In genomic region chr10:58796242-58796641, GRCh38 we compare ENCODE assay signal across 21 cellular contexts.
A peak's percentile ranks its signal among the peaks of the same experiment; 100 is the strongest.
DNase-seq lines count a peak whose midpoint lies in the region; ATAC-seq and TF ChIP-seq lines count a peak whose summit lies in the region.
"Had no signal": no experiment of that assay in that cellular context is flagged by ENCODE, and none has a peak within 500 bp of the region (broad histone marks: within the 10 kb centered on the region; RNA-seq: fewer than 3 reads in every experiment).

No MANE protein-coding gene starts in this region.

- no peak overlapping the region for H3K4me2 ChIP-seq in SK-N-SH
- H3K4me2 ChIP-seq: A549, smooth muscle cell had no signal

- TF ChIP-seq RAD21 in SK-N-SH (IDR thresholded peaks at IDR 0.05; ENCODE audit: low read length) = no peak

- no peaks in the 10 kb centered on the region for H3K27me3 ChIP-seq in SK-N-SH (ENCODE audit: insufficient read depth)
- H3K27me3 ChIP-seq in upper lobe of right lung = no peaks in the 10 kb centered on the region
- H3K27me3 ChIP-seq: pancreas, tibial nerve had no signal

- CTCF ChIA-PET in SK-N-SH (lab: Yijun Ruan, JAX) = interaction anchor here (0.7 to 2.5 kb wide), 5 partner anchors 11 to 469 kb away, joined by 3 to 8 read pairs (median 4); no protein-coding TSS in a partner anchor

- no peaks in the 10 kb centered on the region for H3F3A ChIP-seq in SK-N-SH (replicated peaks; ENCODE audit: insufficient read depth)

- H3K4me1 ChIP-seq in SK-N-SH (ENCODE audit: control insufficient read depth in 1 of 2, insufficient read depth in 2 of 2, low read depth in 1 of 2, low read length in 1 of 2) (peaks cover 0 to 11% of the 10 kb centered on the region in 2 experiments; a peak in 3 of 4 replicates), mesodermal cell (ENCODE audit: control insufficient read depth, insufficient read depth, low read length, poor library complexity, severe bottlenecking) (peaks cover 9% of the 10 kb centered on the region), upper lobe of right lung (no peaks in the 10 kb centered on the region)
- H3K4me1 ChIP-seq: pancreas, tibial nerve had no signal

- WGBS in SK-N-SH (ENCODE audit: low lambda C conversion rate) = 82% methylated on average over 7 of the region's 7 CpGs
- 45 to 87% methylated on average over 2 to 4 of the region's 7 CpGs for WGBS in mesodermal cell (ENCODE audit: insufficient coverage in 2 of 2), 2 experiments

- H3K79me2 ChIP-seq in SK-N-SH (ENCODE audit: insufficient read depth) = no peaks in the 10 kb centered on the region

- H3K4me3 ChIP-seq in SK-N-SH (ENCODE audit: low read depth in 2 of 2, low read length in 1 of 2) = no peak overlapping the region
- no peak overlapping the region for H3K4me3 ChIP-seq in mesodermal cell (ENCODE audit: extremely low read depth, insufficient read depth, low read length, poor library complexity, severe bottlenecking)
- no peak overlapping the region for H3K4me3 ChIP-seq in upper lobe of right lung
- H3K4me3 ChIP-seq: A549, mucosa of descending colon, pancreas, smooth muscle cell, tibial nerve had no signal

- H3K9me3 ChIP-seq in SK-N-SH (no peaks in the 10 kb centered on the region), mesodermal cell (ENCODE audit: control insufficient read depth, low read length) (no peaks in the 10 kb centered on the region), upper lobe of right lung (no peaks in the 10 kb centered on the region)
- H3K9me3 ChIP-seq: A549, mucosa of descending colon, pancreas, tibial nerve had no signal

- H3K27ac ChIP-seq in SK-N-SH (ENCODE audit: low read depth in 2 of 2, low read length in 1 of 2) = peak overlapping the region in 1 of 2 experiments; percentile 47; a peak in 2 of 4 replicates
- peak overlapping the region; percentile 20 for H3K27ac ChIP-seq in cingulate gyrus (ENCODE audit: low read depth, low read length)
- H3K27ac ChIP-seq in mesodermal cell (ENCODE audit: low read depth, low read length, severe bottlenecking) = peak overlapping the region; percentile 12
- no peak overlapping the region for H3K27ac ChIP-seq in upper lobe of right lung
- H3K27ac ChIP-seq: A549, pancreas, tibial nerve had no signal

- ATAC-seq in SK-N-SH treated with all-trans-retinoic acid at 6 μM for 48 hours (no peak), upper lobe of right lung (no peak), GM21529 (IDR thresholded peaks at IDR 0.05; ENCODE audit: unreplicated experiment) (no peak)
- ATAC-seq: A549, mucosa of descending colon, pancreas had no signal

- POLR2A ChIA-PET in SK-N-SH (lab: Yijun Ruan, JAX) = interaction anchor here (0.7 kb wide), 1 partner anchor 20 kb away, joined by 3 read pairs; no protein-coding TSS in a partner anchor

- H2AFZ ChIP-seq in SK-N-SH (ENCODE audit: low read depth) = no peak overlapping the region

- H4K20me1 ChIP-seq in SK-N-SH (ENCODE audit: insufficient read depth) = no peaks in the 10 kb centered on the region

- DNase-seq in SK-N-SH (peak; percentile 66), upper lobe of right lung (no peak), NCI-H187 treated with DMSO at 0.1 percent for 48 hours (lab: John Stamatoyannopoulos, UW) (no peak)
- DNase-seq in stimulated activated CD4-positive, alpha-beta T cell treated with anti-CD3 and anti-CD28 coated beads, Interleukin-4, amount 100 ng/mL, for 4 hours = no peak
- DNase-seq: activated CD8-positive, alpha-beta memory T cell treated with anti-CD3 and anti-CD28 coated beads for 24 hours; CD4-positive, alpha-beta T cell; DMS79 treated with DMSO at 0.1 percent for 48 hours; KG1; kidney; mucosa of descending colon; NCI-H1048; NCI-H2171 treated with DMSO at 0.1 percent for 48 hours; pancreas; T-helper 1 cell had no signal

- TF ChIP-seq CTCF in SK-N-SH (IDR thresholded peaks at IDR 0.05) (no peak), upper lobe of right lung (IDR thresholded peaks at IDR 0.05) (no peak)

- intact Hi-C loops in upper lobe of right lung (cut with DNase I) = no loop called here

- H3K36me3 ChIP-seq in SK-N-SH (replicated peaks in 1 of 2; ENCODE audit: control insufficient read depth in 1 of 2, insufficient read depth in 2 of 2, low read length in 1 of 2) = peaks cover 10 to 22% of the 10 kb centered on the region in 2 experiments
- H3K36me3 ChIP-seq in mesodermal cell (ENCODE audit: control insufficient read depth, insufficient read depth, low read length) = no peaks in the 10 kb centered on the region
- no peaks in the 10 kb centered on the region for H3K36me3 ChIP-seq in upper lobe of right lung
- H3K36me3 ChIP-seq: tibial nerve had no signal

- no peaks in the 10 kb centered on the region for H3K9me2 ChIP-seq in SK-N-SH

- no peak overlapping the region for H3K9ac ChIP-seq in SK-N-SH

- TF ChIP-seq EP300 in SK-N-SH (IDR thresholded peaks at IDR 0.05; ENCODE audit: borderline replicate concordance in 1 of 2, low read depth in 1 of 2, low read length in 1 of 2) = no peak

TF ChIP-seq in SK-N-SH, 30 proteins besides CTCF, POLR2A, EP300 and RAD21:
- TF ChIP-seq POLR2AphosphoS5 (IDR thresholded peaks at IDR 0.05; ENCODE audit: low read depth, low read length) (no peak), JUND (IDR thresholded peaks at IDR 0.05) (no peak), RFX5 (IDR thresholded peaks at IDR 0.05; ENCODE audit: low read length) (no peak), TAF1 (IDR thresholded peaks at IDR 0.05; ENCODE audit: borderline replicate concordance, low read depth, low read length) (no peak), YY1 (IDR thresholded peaks at IDR 0.05; ENCODE audit: low read depth) (no peak), REST (IDR thresholded peaks at IDR 0.05; ENCODE audit: low read depth, low read length) (no peak), ELF1 (IDR thresholded peaks at IDR 0.05) (no peak)

TF ChIP-seq in SK-N-SH treated with all-trans-retinoic acid at 6 μM for 48 hours, 23 proteins besides CTCF, POLR2A, EP300 and RAD21:
- TF ChIP-seq ZC3H10 (CRISPR knock-in tag; IDR thresholded peaks at IDR 0.05) (no peak), TCF4 (CRISPR knock-in tag; IDR thresholded peaks at IDR 0.05; ENCODE audit: borderline replicate concordance) (no peak), ZNF8 (CRISPR knock-in tag; IDR thresholded peaks at IDR 0.05) (no peak), OSR1 (CRISPR knock-in tag; IDR thresholded peaks at IDR 0.05) (no peak), RARB (CRISPR knock-in tag; IDR thresholded peaks at IDR 0.05) (no peak), SNAI2 (CRISPR knock-in tag; IDR thresholded peaks at IDR 0.05) (no peak), GLIS3 (CRISPR knock-in tag; IDR thresholded peaks at IDR 0.05) (no peak), TOX (CRISPR knock-in tag; IDR thresholded peaks at IDR 0.05; ENCODE audit: borderline replicate concordance) (no peak), PPARA (CRISPR knock-in tag; IDR thresholded peaks at IDR 0.05; ENCODE audit: borderline replicate concordance) (no peak), BACH2 (CRISPR knock-in tag; IDR thresholded peaks at IDR 0.05; ENCODE audit: borderline replicate concordance) (no peak)
- TF ChIP-seq, protein P1, sequence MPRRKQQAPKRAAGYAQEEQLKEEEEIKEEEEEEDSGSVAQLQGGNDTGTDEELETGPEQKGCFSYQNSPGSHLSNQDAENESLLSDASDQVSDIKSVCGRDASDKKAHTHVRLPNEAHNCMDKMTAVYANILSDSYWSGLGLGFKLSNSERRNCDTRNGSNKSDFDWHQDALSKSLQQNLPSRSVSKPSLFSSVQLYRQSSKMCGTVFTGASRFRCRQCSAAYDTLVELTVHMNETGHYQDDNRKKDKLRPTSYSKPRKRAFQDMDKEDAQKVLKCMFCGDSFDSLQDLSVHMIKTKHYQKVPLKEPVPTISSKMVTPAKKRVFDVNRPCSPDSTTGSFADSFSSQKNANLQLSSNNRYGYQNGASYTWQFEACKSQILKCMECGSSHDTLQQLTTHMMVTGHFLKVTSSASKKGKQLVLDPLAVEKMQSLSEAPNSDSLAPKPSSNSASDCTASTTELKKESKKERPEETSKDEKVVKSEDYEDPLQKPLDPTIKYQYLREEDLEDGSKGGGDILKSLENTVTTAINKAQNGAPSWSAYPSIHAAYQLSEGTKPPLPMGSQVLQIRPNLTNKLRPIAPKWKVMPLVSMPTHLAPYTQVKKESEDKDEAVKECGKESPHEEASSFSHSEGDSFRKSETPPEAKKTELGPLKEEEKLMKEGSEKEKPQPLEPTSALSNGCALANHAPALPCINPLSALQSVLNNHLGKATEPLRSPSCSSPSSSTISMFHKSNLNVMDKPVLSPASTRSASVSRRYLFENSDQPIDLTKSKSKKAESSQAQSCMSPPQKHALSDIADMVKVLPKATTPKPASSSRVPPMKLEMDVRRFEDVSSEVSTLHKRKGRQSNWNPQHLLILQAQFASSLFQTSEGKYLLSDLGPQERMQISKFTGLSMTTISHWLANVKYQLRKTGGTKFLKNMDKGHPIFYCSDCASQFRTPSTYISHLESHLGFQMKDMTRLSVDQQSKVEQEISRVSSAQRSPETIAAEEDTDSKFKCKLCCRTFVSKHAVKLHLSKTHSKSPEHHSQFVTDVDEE (CRISPR knock-in tag; IDR thresholded peaks at IDR 0.05) = no peak
- TF ChIP-seq, protein P2, sequence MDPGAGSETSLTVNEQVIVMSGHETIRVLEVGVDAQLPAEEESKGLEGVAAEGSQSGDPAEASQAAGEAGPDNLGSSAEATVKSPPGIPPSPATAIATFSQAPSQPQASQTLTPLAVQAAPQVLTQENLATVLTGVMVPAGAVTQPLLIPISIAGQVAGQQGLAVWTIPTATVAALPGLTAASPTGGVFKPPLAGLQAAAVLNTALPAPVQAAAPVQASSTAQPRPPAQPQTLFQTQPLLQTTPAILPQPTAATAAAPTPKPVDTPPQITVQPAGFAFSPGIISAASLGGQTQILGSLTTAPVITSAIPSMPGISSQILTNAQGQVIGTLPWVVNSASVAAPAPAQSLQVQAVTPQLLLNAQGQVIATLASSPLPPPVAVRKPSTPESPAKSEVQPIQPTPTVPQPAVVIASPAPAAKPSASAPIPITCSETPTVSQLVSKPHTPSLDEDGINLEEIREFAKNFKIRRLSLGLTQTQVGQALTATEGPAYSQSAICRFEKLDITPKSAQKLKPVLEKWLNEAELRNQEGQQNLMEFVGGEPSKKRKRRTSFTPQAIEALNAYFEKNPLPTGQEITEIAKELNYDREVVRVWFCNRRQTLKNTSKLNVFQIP (CRISPR knock-in tag; IDR thresholded peaks at IDR 0.05; ENCODE audit: borderline replicate concordance, low read depth) = no peak
